18 cellular contexts compared by ENCODE assay signal in the genomic region with DNA sequence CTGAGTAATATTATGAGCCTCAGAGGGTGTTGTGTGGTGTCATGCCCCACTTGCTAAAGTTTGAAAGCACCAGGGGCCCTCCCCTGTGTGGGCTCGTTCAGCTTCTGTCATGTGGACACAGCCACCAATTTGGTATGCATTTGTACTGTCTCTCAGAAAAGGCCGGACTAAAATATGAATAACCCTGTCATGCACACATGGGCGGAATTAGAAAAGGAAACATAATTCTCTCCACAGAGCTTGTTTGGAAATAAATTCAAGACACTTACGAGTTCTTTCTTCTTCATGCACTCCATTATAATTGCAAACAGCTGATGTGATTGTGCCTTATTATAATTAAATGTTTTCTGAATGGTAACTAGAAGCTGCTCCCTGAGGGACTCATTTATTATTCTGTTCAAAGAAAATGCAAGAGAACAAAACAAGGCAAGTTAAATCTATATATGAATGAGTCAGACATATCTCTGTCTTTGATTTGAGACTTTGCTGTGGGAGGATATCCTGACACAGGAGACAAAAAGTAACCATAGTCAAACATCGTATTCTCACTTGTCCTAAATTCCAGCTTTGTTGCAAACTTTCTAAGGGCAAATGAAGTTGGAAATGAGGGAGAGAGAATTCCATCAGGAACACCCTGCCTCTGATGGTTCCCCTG. TPM values are rescaled to one million over a fixed set of nuclear protein-coding genes. Genes with fewer than 3 reads are reported as not detected.
A peak's percentile ranks its signal among the peaks of the same experiment; 100 is the strongest.
DNase-seq lines count a peak whose midpoint lies in the region; ATAC-seq and TF ChIP-seq lines count a peak whose summit lies in the region.
"Had no signal": no experiment of that assay in that cellular context is flagged by ENCODE, and none has a peak within 500 bp of the region (broad histone marks: within the 10 kb centered on the region; RNA-seq: fewer than 3 reads in every experiment).

No MANE protein-coding gene starts in this region.

- H3K27me3 Mint-ChIP-seq in HFFc6 (ENCODE audit: insufficient read depth), result peaks cover 14% of the 10 kb centered on the region

- TF ChIP-seq CTCF in HFFc6 (IDR thresholded peaks at IDR 0.05), result no peak
- TF ChIP-seq CTCF in smooth muscle cell (IDR thresholded peaks at IDR 0.05; ENCODE audit: borderline replicate concordance, insufficient read depth, poor library complexity, severe bottlenecking), result no peak

- H3K4me3 ChIP-seq in smooth muscle cell, result no peak overlapping the region
- H3K4me3 ChIP-seq: cardiac muscle cell, pancreas had no signal

- H3K4me1 ChIP-seq in smooth muscle cell (ENCODE audit: low read depth), result no peaks in the 10 kb centered on the region
- H3K4me1 ChIP-seq: pancreas had no signal

- peak overlapping the region; percentile 76 for H3K4me3 Mint-ChIP-seq in HFFc6
- H3K4me3 Mint-ChIP-seq: activated naive CD8-positive, alpha-beta T cell treated with anti-CD3 and anti-CD28 coated beads, Interleukin-2, amount 50 U/mL, for 24 hours had no signal

- DNase-seq in GM04504 (ENCODE audit: low read depth) (peak; percentile 64), HFFc6 (peak; percentile 3), dermis blood vessel endothelial cell (peak; percentile 26), smooth muscle cell (lab: John Stamatoyannopoulos, UW; ENCODE audit: unreplicated experiment) (no peak), NOMO-1 treated with DMSO at 0.1 percent for 48 hours (lab: John Stamatoyannopoulos, UW; ENCODE audit: unreplicated experiment) (no peak)
- no peak for DNase-seq in stimulated activated naive CD4-positive, alpha-beta T cell (lab: John Stamatoyannopoulos, UW)
- DNase-seq: activated naive CD8-positive, alpha-beta T cell treated with anti-CD3 and anti-CD28 coated beads, Interleukin-2, amount 50 U/mL, for 24 hours; DMS53; H7; left cardiac atrium; NCI-H187 treated with DMSO at 0.1 percent for 48 hours; pancreas; T-helper 1 cell; trophoblast cell had no signal

- no peaks in the 10 kb centered on the region for H3F3A ChIP-seq in smooth muscle cell (ENCODE audit: low read depth)

- WGBS in smooth muscle cell (ENCODE audit: low lambda C conversion rate), result 68% methylated on average over 5 of the region's 5 CpGs

- no peaks in the 10 kb centered on the region for H3K36me3 ChIP-seq in smooth muscle cell (ENCODE audit: low read depth)
- H3K36me3 ChIP-seq: cardiac muscle cell, pancreas had no signal

- H3K27ac Mint-ChIP-seq in HFFc6, result peak overlapping the region; percentile 32
- H3K27ac Mint-ChIP-seq: activated naive CD8-positive, alpha-beta T cell treated with anti-CD3 and anti-CD28 coated beads, Interleukin-2, amount 50 U/mL, for 24 hours had no signal

- H3K9me3 ChIP-seq in smooth muscle cell (replicated peaks; ENCODE audit: low read depth), result no peaks in the 10 kb centered on the region
- H3K9me3 ChIP-seq: pancreas had no signal

- H3K36me3 Mint-ChIP-seq in HFFc6 (ENCODE audit: low read depth), result no peaks in the 10 kb centered on the region

- no peaks in the 10 kb centered on the region for H3K79me2 ChIP-seq in smooth muscle cell (ENCODE audit: low read depth)

- H3K9me3 Mint-ChIP-seq in HFFc6, result no peaks in the 10 kb centered on the region
- H3K9me3 Mint-ChIP-seq: activated naive CD8-positive, alpha-beta T cell treated with anti-CD3 and anti-CD28 coated beads, Interleukin-2, amount 50 U/mL, for 24 hours had no signal

- no peaks in the 10 kb centered on the region for H4K20me1 ChIP-seq in smooth muscle cell (ENCODE audit: low read depth)

- peak overlapping the region; percentile 6 for H2AFZ ChIP-seq in smooth muscle cell (ENCODE audit: low read depth)

- no peak overlapping the region for H3K4me2 ChIP-seq in smooth muscle cell

- H3K27me3 ChIP-seq in smooth muscle cell (ENCODE audit: low read depth), result no peaks in the 10 kb centered on the region
- H3K27me3 ChIP-seq: cardiac muscle cell, pancreas had no signal

- no peak overlapping the region for H3K27ac ChIP-seq in smooth muscle cell (ENCODE audit: low read depth)
- H3K27ac ChIP-seq: cardiac muscle cell, pancreas had no signal

- H3K9ac ChIP-seq in smooth muscle cell (ENCODE audit: low read depth), result no peak overlapping the region

- no peak for ATAC-seq in HG03469 (IDR thresholded peaks at IDR 0.05; ENCODE audit: unreplicated experiment)
- ATAC-seq in GM18498 (IDR thresholded peaks at IDR 0.05; ENCODE audit: unreplicated experiment), result no peak
- ATAC-seq: activated naive CD8-positive, alpha-beta T cell treated with anti-CD3 and anti-CD28 coated beads, Interleukin-2, amount 50 U/mL, for 24 hours; left cardiac atrium; pancreas had no signal

- H3K4me1 Mint-ChIP-seq in HFFc6 (ENCODE audit: low read depth), result peaks cover 27% of the 10 kb centered on the region
- H3K4me1 Mint-ChIP-seq: activated naive CD8-positive, alpha-beta T cell treated with anti-CD3 and anti-CD28 coated beads, Interleukin-2, amount 50 U/mL, for 24 hours had no signal

RNA-seq across cellular contexts. Expression of gene TRPM1, which starts 39.1 kb away (rescaled TPM):
- under 1 TPM in 3 of 6 experiments, not detected in 3; 0.03 to 0.18 (median 0.17) TPM for total RNA-seq in HFFc6 (2021; fragmentation: NEBNext Ultra II Directional; extraction: Animal tissue kit (Norgen Biotek cat#: 25700))
- 1.9 TPM in 1 of 2 replicates, not detected in the other for total RNA-seq in dermis blood vessel endothelial cell
- total RNA-seq in smooth muscle cell, result 1.3 TPM in 1 of 2 replicates, not detected in the other
- polyA plus RNA-seq in smooth muscle cell, result 0.33 TPM in 1 of 2 replicates, not detected in the other
- total RNA-seq: cardiac muscle cell, skeletal muscle tissue had no signal
- polyA plus RNA-seq: cardiac muscle cell, pancreas had no signal

Comparison
In these comparisons a context has a peak if more than half of its experiments do, and no peak if none do; other contexts are left out.
1. DNase-seq: peak in GM04504 (single experiment), HFFc6 (single experiment) and dermis blood vessel endothelial cell (single experiment); none in smooth muscle cell (single experiment), stimulated activated naive CD4-positive, alpha-beta T cell (0 of 6) and NOMO-1 treated with DMSO at 0.1 percent for 48 hours (single experiment).